ENCODE assay signal across 27 cellular contexts in genomic region chr9:127500862-127501261, GRCh38.
"Had no signal": no experiment of that assay in that cellular context is flagged by ENCODE, and none has a peak within 500 bp of the region (broad histone marks: within the 10 kb centered on the region; RNA-seq: fewer than 3 reads in every experiment).

No MANE protein-coding gene starts in this region.

- H3K4me2 ChIP-seq: hepatocyte had no signal

- H3K4me3 ChIP-seq: colonic mucosa, hepatocyte, left ventricle myocardium inferior, lower lobe of right lung, pancreas, psoas muscle, spleen, suprapubic skin, thyroid gland, upper lobe of left lung, vagina had no signal

- DNase-seq: colonic mucosa; dermis blood vessel endothelial cell; endodermal cell; erythroblast; foreskin keratinocyte; head of caudate nucleus; kidney; left cardiac atrium; left ventricle myocardium inferior; lower lobe of right lung; midbrain; nephron progenitor cell; retina; spleen; stimulated activated CD4-positive, alpha-beta T cell treated with anti-CD3 and anti-CD28 coated beads, Interleukin-2, amount 100 ng/mL, for 24 hours; stimulated activated CD4-positive, alpha-beta T cell treated with anti-CD3 and anti-CD28 coated beads, Interleukin-4, amount 100 ng/mL, for 4 hours; stimulated activated naive CD8-positive, alpha-beta T cell treated with anti-CD3 and anti-CD28 coated beads, Interleukin-15, Interleukin-2, amounts not matched to agents 100 U/mL and 50 U/mL, for 24 hours; thyroid gland; upper lobe of left lung had no signal

- H3K27ac ChIP-seq: colonic mucosa, foreskin keratinocyte, hepatocyte, left ventricle myocardium inferior, lower lobe of right lung, neutrophil, pancreas, psoas muscle, spleen, suprapubic skin, thyroid gland, upper lobe of left lung, vagina had no signal

- H3K4me1 ChIP-seq: foreskin keratinocyte, lower lobe of right lung, psoas muscle had no signal

- H3K4me1 Mint-ChIP-seq: endodermal cell, nephron progenitor cell had no signal

- H2AFZ ChIP-seq: hepatocyte had no signal

- H3K9me3 Mint-ChIP-seq: endodermal cell, memory B cell, nephron progenitor cell had no signal

- H3K27me3 Mint-ChIP-seq: memory B cell had no signal

- H3K27me3 ChIP-seq: colonic mucosa, foreskin keratinocyte, hepatocyte, neutrophil, pancreas, spleen, suprapubic skin, thyroid gland, upper lobe of left lung, vagina had no signal

- H3K4me3 Mint-ChIP-seq: endodermal cell, memory B cell, nephron progenitor cell had no signal

- ATAC-seq: foreskin keratinocyte; left cardiac atrium; lower lobe of right lung; psoas muscle; sciatic nerve; stimulated activated naive CD8-positive, alpha-beta T cell treated with anti-CD3 and anti-CD28 coated beads, Interleukin-15, Interleukin-2, amounts not matched to agents 100 U/mL and 50 U/mL, for 24 hours had no signal

- H3K9me3 ChIP-seq: colonic mucosa, left ventricle myocardium inferior, lower lobe of right lung, neutrophil, pancreas, psoas muscle, spleen, suprapubic skin, thyroid gland, upper lobe of left lung, vagina had no signal

- H3K27ac Mint-ChIP-seq: endodermal cell, memory B cell had no signal

- H3K79me2 ChIP-seq: hepatocyte had no signal
